Comparison of ENCODE assay signal across 1 cellular context in genomic region chr9:135586601-135587109, GRCh38.
TF ChIP-seq lines count a peak whose summit lies in the region.

No MANE protein-coding gene starts in this region.

TF ChIP-seq in IMR-90, 13 proteins besides CTCF, POLR2A, EP300 and RAD21:
- TF ChIP-seq MXI1 (IDR thresholded peaks at IDR 0.05; ENCODE audit: borderline replicate concordance, low read depth, low read length) (no peak), NFE2L2 (IDR thresholded peaks at IDR 0.05; ENCODE audit: low read depth, low read length) (no peak), CEBPB (IDR thresholded peaks at IDR 0.05; ENCODE audit: low read depth, low read length) (no peak), SMC3 (IDR thresholded peaks at IDR 0.05; ENCODE audit: low read depth, low read length) (no peak), BHLHE40 (IDR thresholded peaks at IDR 0.05; ENCODE audit: low read depth, low read length) (no peak), ELK1 (IDR thresholded peaks at IDR 0.05; ENCODE audit: borderline replicate concordance, low read depth, low read length) (no peak), CHD1 (IDR thresholded peaks at IDR 0.05; ENCODE audit: low read depth, low read length) (no peak), RCOR1 (IDR thresholded peaks at IDR 0.05; ENCODE audit: insufficient replicate concordance, low read length) (no peak), MAZ (IDR thresholded peaks at IDR 0.05; ENCODE audit: borderline replicate concordance, low read depth, low read length) (no peak), RFX5 (IDR thresholded peaks at IDR 0.05; ENCODE audit: low read depth, low read length) (no peak), MAFK (IDR thresholded peaks at IDR 0.05; ENCODE audit: low read depth, low read length) (no peak), FOS (IDR thresholded peaks at IDR 0.05; ENCODE audit: low read depth, low read length) (no peak), USF2 (IDR thresholded peaks at IDR 0.05; ENCODE audit: low read depth, low read length) (no peak)
